7 cellular contexts compared by ENCODE assay signal in the genomic region with DNA sequence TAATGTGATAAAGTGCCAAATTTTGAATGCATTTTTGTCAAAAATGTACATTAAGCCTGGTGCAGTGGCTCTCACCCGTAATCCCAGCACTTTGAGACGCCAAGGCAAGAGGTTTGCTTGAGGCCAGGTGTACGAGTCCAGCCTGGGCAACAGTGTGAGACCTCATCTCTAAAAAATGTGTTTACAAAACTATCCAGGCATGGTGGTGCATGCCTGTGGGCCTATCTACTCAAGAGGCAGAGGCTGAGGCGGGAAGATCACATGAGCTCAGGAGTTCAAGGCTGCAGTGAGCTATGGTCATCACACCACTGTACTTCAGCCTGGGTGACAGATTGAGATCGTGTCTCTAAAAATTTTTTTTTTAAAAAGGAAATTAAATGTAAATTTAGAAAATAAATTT.
"Had no signal": no experiment of that assay in that cellular context is flagged by ENCODE, and none has a peak within 500 bp of the region (broad histone marks: within the 10 kb centered on the region; RNA-seq: fewer than 3 reads in every experiment).

No MANE protein-coding gene starts in this region.

- FAIRE-seq: H1, HTR-8/SVneo had no signal

- H3K9me3 ChIP-seq: HAP-1 had no signal

- H3K4me1 ChIP-seq: HAP-1 had no signal

- H3K4me2 ChIP-seq: GM23338 had no signal

- H2AFZ ChIP-seq: GM23338 had no signal

- DNase-seq: H7, KBM-7 had no signal

- H3K4me3 ChIP-seq: GM23338, HAP-1 had no signal

- ATAC-seq: GM23338, HCT116 had no signal

- H3K36me3 ChIP-seq: HAP-1 had no signal
